ENCODE assay signal across 8 cellular contexts in genomic region chrX:1390621-1391369, GRCh38. TPM values are rescaled to one million over a fixed set of nuclear protein-coding genes. Genes with fewer than 3 reads are reported as not detected.
DNase-seq lines count a peak whose midpoint lies in the region; ATAC-seq and TF ChIP-seq lines count a peak whose summit lies in the region.

No MANE protein-coding gene starts in this region.

- peaks cover 22% of the 10 kb centered on the region for H3K4me1 ChIP-seq in NT2/D1 (ENCODE audit: insufficient read depth, insufficient read length)
- peaks cover 24% of the 10 kb centered on the region for H3K4me1 ChIP-seq in effector memory CD4-positive, alpha-beta T cell (ENCODE audit: control insufficient read depth, insufficient read depth, low read length, poor library complexity, severe bottlenecking)

- H3K27ac ChIP-seq in effector memory CD4-positive, alpha-beta T cell (ENCODE audit: insufficient read depth, low read length, poor library complexity, severe bottlenecking): peak overlapping the region; percentile 96

- POLR2A ChIA-PET in naive thymus-derived CD8-positive, alpha-beta T cell (lab: Charles Lee): no interaction called here

- no peak for DNase-seq in AG09309 (ENCODE audit: low read depth)
- no peak for DNase-seq in NT2/D1 (ENCODE audit: low read depth, low spot score)
- peak in 1 of 3 donors; percentile 6 for DNase-seq in effector memory CD4-positive, alpha-beta T cell
- DNase-seq in naive thymus-derived CD8-positive, alpha-beta T cell: peak in 1 of 10 donors; percentile 45
- no peak for DNase-seq in OCI-M2 (lab: John Stamatoyannopoulos, UW; ENCODE audit: unreplicated experiment)
- DNase-seq in NCI-H128 (lab: John Stamatoyannopoulos, UW; ENCODE audit: unreplicated experiment): no peak

- H3K36me3 Mint-ChIP-seq in naive thymus-derived CD8-positive, alpha-beta T cell: peaks cover 4 to 62% (median 13%) of the 10 kb centered on the region in 3 donors

- H3K4me3 ChIP-seq in AG09309 (ENCODE audit: control insufficient read depth, low read depth, low read length): peak overlapping the region; percentile 94
- peak overlapping the region; percentile 96 for H3K4me3 ChIP-seq in NT2/D1 (ENCODE audit: insufficient read length, low read depth)
- H3K4me3 ChIP-seq in effector memory CD4-positive, alpha-beta T cell (ENCODE audit: insufficient read depth, low read depth, low read length, poor library complexity, severe bottlenecking): peak overlapping the region; percentile 99

- TF ChIP-seq CTCF in AG09309 (IDR thresholded peaks at IDR 0.05; ENCODE audit: control insufficient read depth, insufficient read depth, low read depth, low read length, missing control alignments): no peak

- H3K4me1 Mint-ChIP-seq in naive thymus-derived CD8-positive, alpha-beta T cell: peaks cover 43 to 59% (median 54%) of the 10 kb centered on the region in 4 donors

- peaks cover 80% of the 10 kb centered on the region for H3K36me3 ChIP-seq in NT2/D1 (ENCODE audit: insufficient read depth, insufficient read length, low read length)
- H3K36me3 ChIP-seq in effector memory CD4-positive, alpha-beta T cell (ENCODE audit: control insufficient read depth, insufficient read depth, low read length): peaks cover 44% of the 10 kb centered on the region

- H3K27me3 ChIP-seq in NT2/D1 (ENCODE audit: insufficient read depth, insufficient read length): no peaks in the 10 kb centered on the region
- H3K27me3 ChIP-seq in effector memory CD4-positive, alpha-beta T cell (replicated peaks; ENCODE audit: control insufficient read depth, insufficient read depth, low read length, poor library complexity, severe bottlenecking): no peaks in the 10 kb centered on the region

- no peaks in the 10 kb centered on the region for H3K27me3 Mint-ChIP-seq in naive thymus-derived CD8-positive, alpha-beta T cell

- peak overlapping the region; percentile 87 to 96 (median 90) for H3K4me3 Mint-ChIP-seq in naive thymus-derived CD8-positive, alpha-beta T cell

- H3K27ac Mint-ChIP-seq in naive thymus-derived CD8-positive, alpha-beta T cell: peak overlapping the region; percentile 55 to 98 (median 89)

- no peaks in the 10 kb centered on the region for H3K9me3 ChIP-seq in NT2/D1 (ENCODE audit: insufficient read depth, low read length)
- H3K9me3 ChIP-seq in effector memory CD4-positive, alpha-beta T cell (ENCODE audit: control insufficient read depth, low read length): no peaks in the 10 kb centered on the region

- peak overlapping the region; percentile 100 for H3K9ac ChIP-seq in NT2/D1 (ENCODE audit: insufficient read length, low read depth)

- no peaks in the 10 kb centered on the region for H3K9me3 Mint-ChIP-seq in naive thymus-derived CD8-positive, alpha-beta T cell

- no peak for ATAC-seq in naive thymus-derived CD8-positive, alpha-beta T cell
- ATAC-seq in HG02970 (IDR thresholded peaks at IDR 0.05; ENCODE audit: low FRiP score, unreplicated experiment) (no peak), HG03135 (IDR thresholded peaks at IDR 0.05; ENCODE audit: unreplicated experiment) (no peak)

RNA-seq across cellular contexts. Expression of gene SLC25A6, which starts 1.1 kb away (rescaled TPM):
- total RNA-seq in naive thymus-derived CD8-positive, alpha-beta T cell: 100 to 1,000 TPM; 251 to 254 TPM
- polyA plus RNA-seq in naive thymus-derived CD8-positive, alpha-beta T cell: 100 to 1,000 TPM; 427 to 622 (median 526) TPM

RNA-seq across cellular contexts. Expression of gene IL3RA, which starts 54.2 kb away (rescaled TPM):
- under 1 TPM in 1 of 2 experiments, not detected in 1; 0.36 TPM for total RNA-seq in naive thymus-derived CD8-positive, alpha-beta T cell
- polyA plus RNA-seq in naive thymus-derived CD8-positive, alpha-beta T cell: under 1 TPM in 2 of 3 donors, not detected in 1; 0.14 to 0.24 TPM
